ENCODE assay signal across 9 cellular contexts in the genomic region with DNA sequence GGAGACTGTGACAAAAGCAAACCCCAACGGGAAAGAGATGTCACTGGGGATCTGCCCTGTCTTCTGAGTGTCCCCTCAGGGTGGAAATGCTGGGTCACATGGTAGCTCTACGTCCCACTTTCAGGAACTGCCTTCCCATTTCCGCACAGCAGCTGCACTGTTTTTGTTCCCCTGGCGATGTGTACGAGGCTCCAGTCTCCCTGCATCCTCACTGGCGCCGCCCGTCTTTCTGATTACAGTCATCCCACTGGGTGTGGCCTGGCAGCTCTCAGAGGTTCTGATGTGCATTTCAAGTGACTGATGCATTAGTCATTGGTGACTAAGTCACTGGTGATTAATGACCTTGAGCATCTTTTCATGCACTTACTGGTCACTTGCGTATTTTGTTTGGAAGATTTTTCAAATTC. TPM values are rescaled to one million over a fixed set of nuclear protein-coding genes. Genes with fewer than 3 reads are reported as not detected.
DNase-seq lines count a peak whose midpoint lies in the region; ATAC-seq and TF ChIP-seq lines count a peak whose summit lies in the region.
"Had no signal": no experiment of that assay in that cellular context is flagged by ENCODE, and none has a peak within 500 bp of the region (broad histone marks: within the 10 kb centered on the region; RNA-seq: fewer than 3 reads in every experiment).

No MANE protein-coding gene starts in this region.

- H2AFZ ChIP-seq in GM23338 = no peak overlapping the region

- DNase-seq in COLO829 (ENCODE audit: low spot score) (peak; percentile 99), NOMO-1 treated with DMSO at 0.1 percent for 48 hours (lab: John Stamatoyannopoulos, UW; ENCODE audit: unreplicated experiment) (peak; percentile 73), adrenal gland (peak; percentile 88 to 98 (median 96)), hepatic stellate cell (ENCODE audit: low spot score) (peak; percentile 95), GM23338 (ENCODE audit: low spot score) (no peak)
- DNase-seq in stimulated activated CD4-positive, alpha-beta T cell treated with anti-CD3 and anti-CD28 coated beads, Interleukin-15, amount 100 ng/mL, for 48 hours (ENCODE audit: low read depth in 2 of 2) = peak; percentile 66 to 68

- H3K27ac Mint-ChIP-seq in GM23338 = no peak overlapping the region

- WGBS in adrenal gland, 4 donors = 33 to 60% (median 37%) methylated on average over 5 to 9 of the region's 9 CpGs

- H3K4me3 ChIP-seq in adrenal gland (peak overlapping the region in 1 of 4 donors; percentile 15), GM23338 (no peak overlapping the region)

- H4K20me1 ChIP-seq in GM23338 (replicated peaks; ENCODE audit: insufficient read depth) = peaks cover 4% of the 10 kb centered on the region

- 0 out of 2 replicates have a peak, but pooled peaks cover 4% of the 10 kb centered on the region for H3F3A ChIP-seq in GM23338 (replicated peaks; ENCODE audit: low read depth)

- no peak overlapping the region for H3K4me3 Mint-ChIP-seq in GM23338

- H3K36me3 ChIP-seq in adrenal gland (replicated peaks in 1 of 2) (peaks cover 0 to 51% of the 10 kb centered on the region in 2 donors), GM23338 (ENCODE audit: insufficient read depth) (peaks cover 52% of the 10 kb centered on the region)

- H3K79me2 ChIP-seq in GM23338 (replicated peaks; ENCODE audit: insufficient read depth) = peaks cover 9% of the 10 kb centered on the region; the same call in 1 of the 2 replicates

- no peaks in the 10 kb centered on the region for H3K9me3 ChIP-seq in adrenal gland (replicated peaks in 1 of 3)

- H3K4me1 ChIP-seq in adrenal gland (replicated peaks in 1 of 2) (peaks cover 6 to 13% of the 10 kb centered on the region in 2 donors), GM23338 (ENCODE audit: insufficient read depth) (no peaks in the 10 kb centered on the region)

- H3K27me3 Mint-ChIP-seq in GM23338 (ENCODE audit: insufficient read depth, low read depth, poor library complexity) = peaks cover 2% of the 10 kb centered on the region

- peak overlapping the region; percentile 37 to 90 (median 88) for H3K27ac ChIP-seq in adrenal gland
- H3K27ac ChIP-seq in GM23338 (ENCODE audit: low read depth) = no peak overlapping the region
- H3K27ac ChIP-seq: HL-60 had no signal

- intact Hi-C loops in adrenal gland (cut with DNase I) = no loop called here

- TF ChIP-seq CTCF in adrenal gland (IDR thresholded peaks at IDR 0.05) (peak in 1 of 6 experiments; percentile 12), GM23338 (conservative IDR thresholded peaks at IDR 0.05; ENCODE audit: low read depth in 2 of 2) (no peak)

- no peak overlapping the region for H3K4me2 ChIP-seq in GM23338

- H3K27me3 ChIP-seq in adrenal gland = no peaks in the 10 kb centered on the region
- H3K27me3 ChIP-seq in GM23338 (ENCODE audit: insufficient read depth) = no peaks in the 10 kb centered on the region

- peaks cover 2% of the 10 kb centered on the region; the same call in 1 of the 3 replicates for H3K4me1 Mint-ChIP-seq in GM23338

- peaks cover 71% of the 10 kb centered on the region for H3K36me3 Mint-ChIP-seq in GM23338 (ENCODE audit: low read depth)

- H3K9me2 ChIP-seq in GM23338 (ENCODE audit: insufficient read depth) = no peaks in the 10 kb centered on the region

- H3K9me3 Mint-ChIP-seq in GM23338 = no peaks in the 10 kb centered on the region; the same call in 2 of the 3 replicates

- ATAC-seq in HG03342 (IDR thresholded peaks at IDR 0.05; ENCODE audit: unreplicated experiment) (no peak), HG02970 (IDR thresholded peaks at IDR 0.05; ENCODE audit: low FRiP score, unreplicated experiment) (no peak), GM23338 (no peak)

- TF ChIP-seq POLR2A in adrenal gland (IDR thresholded peaks at IDR 0.05) = peak in 1 of 2 donors; percentile 92

TF ChIP-seq in GM23338, 12 proteins besides CTCF, POLR2A, EP300 and RAD21:
- TF ChIP-seq EZH2phosphoT487 (IDR thresholded peaks at IDR 0.05; ENCODE audit: unreplicated experiment) (no peak), CREB1 (CRISPR knock-in tag; IDR thresholded peaks at IDR 0.05; ENCODE audit: low read depth) (no peak), ETS1 (IDR thresholded peaks at IDR 0.05) (no peak), REST (IDR thresholded peaks at IDR 0.05; ENCODE audit: unreplicated experiment) (no peak), POLR2AphosphoS5 (IDR thresholded peaks at IDR 0.05; ENCODE audit: low read depth) (no peak), ZNF331 (CRISPR knock-in tag; IDR thresholded peaks at IDR 0.05; ENCODE audit: low read depth) (no peak), EZH2 (IDR thresholded peaks at IDR 0.05; ENCODE audit: low read depth, unreplicated experiment) (no peak)
TF ChIP-seq in GM23338: peak in this region for 0.

RNA-seq across cellular contexts. Expression of gene PCID2, which starts 21.2 kb away (rescaled TPM):
- 10 to 100 TPM; 26.4 to 72.9 (median 43.5) TPM for total RNA-seq in adrenal gland
- polyA plus RNA-seq in adrenal gland (10 to 100 TPM; 44.8 to 49.6 (median 47.2) TPM), GM23338 (2016; fragmentation: Nextera tagmentation; extraction: Ambion mirVana) (77.2 and 79.6 TPM in 2 replicates)
- 107 and 110 TPM in 2 replicates for total RNA-seq in GM23338 (2014; rRNA removed; shearing (Covaris generic))

RNA-seq across cellular contexts. Expression of gene CUL4A, which starts 22.1 kb away (rescaled TPM):
- 10 to 100 TPM; 53.5 to 90.4 (median 58.7) TPM for total RNA-seq in adrenal gland
- polyA plus RNA-seq in adrenal gland = 10 to 100 TPM; 27.6 to 62.8 (median 40.3) TPM
- total RNA-seq in GM23338 (2014; rRNA removed; shearing (Covaris generic)) = 121 and 195 TPM in 2 replicates
- 64.2 and 67.5 TPM in 2 replicates for polyA plus RNA-seq in GM23338 (2016; fragmentation: Nextera tagmentation; extraction: Ambion mirVana)

RNA-seq across cellular contexts. Expression of gene PROZ, which starts 28.8 kb away (rescaled TPM):
- not detected for total RNA-seq in adrenal gland
- polyA plus RNA-seq in adrenal gland (not detected), GM23338 (2016; fragmentation: Nextera tagmentation; extraction: Ambion mirVana) (0.21 and 0.53 TPM in 2 replicates)
- not detected in 2 replicates for total RNA-seq in GM23338 (2014; rRNA removed; shearing (Covaris generic))
